ENCODE assay signal across 15 cellular contexts in the genomic region with DNA sequence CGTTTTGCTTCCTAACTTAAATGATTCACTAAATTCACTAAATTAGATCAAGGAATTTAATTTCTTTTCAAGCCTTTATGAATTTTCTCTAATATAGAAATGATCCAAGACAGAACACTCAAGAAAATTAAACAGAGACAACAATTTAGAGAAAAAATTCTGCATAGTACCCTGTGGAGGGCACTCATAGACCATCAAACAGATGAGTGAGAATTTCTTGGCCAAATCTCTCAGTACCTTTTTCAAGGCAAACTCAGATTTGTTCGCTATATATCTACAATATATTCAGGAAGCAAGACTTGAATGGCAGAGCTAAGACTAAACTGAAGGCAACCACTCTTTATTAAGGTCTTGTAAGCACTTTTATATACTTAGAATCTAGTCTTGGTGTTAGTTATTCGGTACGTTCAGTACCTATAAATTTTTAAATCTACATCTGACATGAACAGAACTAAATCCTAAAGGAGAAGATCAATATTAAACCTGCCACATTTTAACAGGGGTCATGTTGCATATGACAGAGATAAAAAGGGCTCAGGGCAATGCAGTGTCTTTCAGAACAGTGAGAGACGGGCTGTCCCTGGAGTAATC.
DNase-seq lines count a peak whose midpoint lies in the region; ATAC-seq and TF ChIP-seq lines count a peak whose summit lies in the region.
"Had no signal": no experiment of that assay in that cellular context is flagged by ENCODE, and none has a peak within 500 bp of the region (broad histone marks: within the 10 kb centered on the region; RNA-seq: fewer than 3 reads in every experiment).

No MANE protein-coding gene starts in this region.

- intact Hi-C loops in gastrocnemius medialis (cut with DNase I; ENCODE audit: low total_unique reads) = no loop called here

- no peak overlapping the region for H3K27ac ChIP-seq in gastrocnemius medialis

- peaks cover 8% of the 10 kb centered on the region for H3K9me3 Mint-ChIP-seq in glutamatergic neuron (ENCODE audit: unreplicated experiment)

- H3K4me3 Mint-ChIP-seq in glutamatergic neuron (ENCODE audit: unreplicated experiment) = peak overlapping the region; percentile 10
- H3K4me3 Mint-ChIP-seq: natural killer cell had no signal

- peaks cover 6% of the 10 kb centered on the region for H3K27me3 Mint-ChIP-seq in glutamatergic neuron (ENCODE audit: unreplicated experiment)

- in situ Hi-C loops in gastrocnemius medialis (cut with MboI; ENCODE audit: low sequenced_read_pairs in 4 of 4) = no loop called here

- CTCF ChIA-PET in AG04449 (lab: Yijun Ruan, JAX) = interaction anchor here (1.2 kb wide), 1 partner anchor 14 kb away, joined by 3 read pairs; no protein-coding TSS in a partner anchor

- H3K9me3 ChIP-seq in gastrocnemius medialis = no peaks in the 10 kb centered on the region

- H3K36me3 ChIP-seq in gastrocnemius medialis = no peaks in the 10 kb centered on the region

- H3K36me3 Mint-ChIP-seq in glutamatergic neuron (ENCODE audit: unreplicated experiment) = no peaks in the 10 kb centered on the region
- H3K36me3 Mint-ChIP-seq: natural killer cell had no signal

- no peaks in the 10 kb centered on the region for H3K27me3 ChIP-seq in gastrocnemius medialis

- DNase-seq in AG04449 (ENCODE audit: low read depth, low spot score) (no peak), LHCN-M2 (ENCODE audit: low read depth) (peak; percentile 24), SK-N-DZ (ENCODE audit: low spot score) (peak; percentile 89), glutamatergic neuron (no peak), gastrocnemius medialis (no peak), GOT3 (lab: John Stamatoyannopoulos, UW) (no peak)
- no peak for DNase-seq in activated CD4-positive, alpha-beta T cell treated with anti-CD3 and anti-CD28 coated beads for 1 hour
- DNase-seq: activated CD4-positive, alpha-beta T cell treated with anti-CD3 and anti-CD28 coated beads, Interleukin-2, amount 50 U/mL, for 48 hours; activated effector memory CD4-positive, alpha-beta T cell treated with Interleukin-2 at 50 U/mL for 16 hours; C1 segment of cervical spinal cord; cerebellar nuclear complex; natural killer cell; stimulated activated CD8-positive, alpha-beta memory T cell treated with anti-CD3 and anti-CD28 coated beads, Interleukin-4, amount 100 ng/mL, for 48 hours had no signal

- H3K4me1 Mint-ChIP-seq in glutamatergic neuron (ENCODE audit: low read depth, unreplicated experiment) = peaks cover 71% of the 10 kb centered on the region
- H3K4me1 Mint-ChIP-seq: natural killer cell had no signal

- no peak for ATAC-seq in gastrocnemius medialis
- ATAC-seq in HG02571 (IDR thresholded peaks at IDR 0.05; ENCODE audit: unreplicated experiment) = no peak
- ATAC-seq: esophagus mucosa, natural killer cell had no signal

- TF ChIP-seq POLR2A in gastrocnemius medialis (IDR thresholded peaks at IDR 0.05) = no peak

- POLR2A ChIA-PET in AG04449 (lab: Yijun Ruan, JAX) = no interaction called here

- no peaks in the 10 kb centered on the region for H3K4me1 ChIP-seq in gastrocnemius medialis

- H3K4me3 ChIP-seq in AG04449 (ENCODE audit: low read depth, low read length) (no peak overlapping the region), gastrocnemius medialis (no peak overlapping the region)

- H3K27ac Mint-ChIP-seq in glutamatergic neuron (ENCODE audit: unreplicated experiment) = no peak overlapping the region
- H3K27ac Mint-ChIP-seq: natural killer cell had no signal

- TF ChIP-seq CTCF in AG04449 (IDR thresholded peaks at IDR 0.05; ENCODE audit: insufficient read depth, low read length, missing control alignments) (peak; percentile 15), glutamatergic neuron (IDR thresholded peaks at IDR 0.05; ENCODE audit: partially characterized antibody, unreplicated experiment) (no peak), gastrocnemius medialis (IDR thresholded peaks at IDR 0.05 in 4 of 5, conservative IDR thresholded peaks at IDR 0.05 in 1 of 5) (no peak)

Comparison
In these comparisons a context has a peak if more than half of its experiments do, and no peak if none do; other contexts are left out.
1. DNase-seq: peak in LHCN-M2 (single experiment) and SK-N-DZ (single experiment); none in AG04449 (single experiment), glutamatergic neuron (single experiment), activated CD4-positive, alpha-beta T cell treated with anti-CD3 and anti-CD28 coated beads for 1 hour (single experiment), gastrocnemius medialis (0 of 2) and GOT3 (single experiment).